In the genomic region with DNA sequence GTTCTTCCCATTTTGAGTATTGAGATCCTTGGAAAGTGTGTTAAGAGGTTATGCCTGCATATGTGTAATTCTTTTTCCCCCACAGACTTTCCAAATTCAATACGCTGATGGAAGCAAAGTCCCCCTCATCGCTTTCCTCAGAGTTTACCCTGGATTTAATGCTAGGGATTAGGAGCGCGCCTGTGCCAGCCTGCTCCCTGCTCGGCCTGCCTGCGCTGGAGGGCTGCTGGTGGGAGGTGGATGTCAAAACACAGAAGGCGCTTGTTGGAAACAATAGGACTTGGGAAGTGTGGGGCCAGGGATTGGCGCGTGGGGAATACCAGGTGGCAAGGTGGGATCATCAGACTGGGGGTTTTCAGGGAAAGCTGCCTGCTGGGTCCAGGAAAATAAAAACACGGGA, we compare ENCODE assay signal across 16 cellular contexts.
"Had no signal": no experiment of that assay in that cellular context is flagged by ENCODE, and none has a peak within 500 bp of the region (broad histone marks: within the 10 kb centered on the region; RNA-seq: fewer than 3 reads in every experiment).

No MANE protein-coding gene starts in this region.

- ATAC-seq: foreskin keratinocyte; gastroesophageal sphincter; heart left ventricle; left lobe of liver; mucosa of descending colon; natural killer cell treated with Interleukin-12 subunit alpha and Interleukin-12 subunit beta and Interleukin-15 and Interleukin-18, amount 100 ng/mL, for 72 hours; right cardiac atrium; stimulated activated memory B cell treated with anti-CD40 and anti-IgM and Interleukin-4, amounts not matched to agents 10 μg/mL and 1 μg/mL and 100 μg/mL, for 72 hours had no signal

- DNase-seq: colonic mucosa; effector memory CD4-positive, alpha-beta T cell; foreskin keratinocyte; heart left ventricle; kidney; mesenchymal stem cell; mucosa of descending colon; naive B cell; right cardiac atrium; spleen; stimulated activated CD4-positive, alpha-beta T cell treated with anti-CD3 and anti-CD28 coated beads, Interleukin-4, amount 100 ng/mL, for 4 hours; upper lobe of left lung had no signal
